18 cellular contexts compared by ENCODE assay signal in the genomic region with DNA sequence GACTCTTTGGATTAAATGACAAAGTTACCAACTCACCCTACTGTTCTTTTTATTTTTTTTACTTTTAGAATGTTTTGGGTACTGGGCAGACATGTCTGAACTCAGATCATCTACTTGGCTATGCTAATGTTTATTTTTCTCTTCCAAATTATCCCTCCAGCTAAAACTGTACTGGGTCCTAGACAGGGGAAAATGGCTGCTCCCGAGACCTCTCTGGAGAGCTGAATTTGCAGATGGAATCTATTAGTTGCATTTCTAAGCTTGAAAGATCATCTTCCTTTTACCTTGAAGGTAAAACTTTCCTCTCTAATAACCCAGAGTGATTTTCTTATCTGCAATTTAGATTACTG.
"Had no signal": no experiment of that assay in that cellular context is flagged by ENCODE, and none has a peak within 500 bp of the region (broad histone marks: within the 10 kb centered on the region; RNA-seq: fewer than 3 reads in every experiment).

No MANE protein-coding gene starts in this region.

- H3K36me3 Mint-ChIP-seq: activated naive CD8-positive, alpha-beta T cell treated with anti-CD3 and anti-CD28 coated beads for 36 hours; naive thymus-derived CD4-positive, alpha-beta T cell had no signal

- H3K4me1 Mint-ChIP-seq: activated naive CD8-positive, alpha-beta T cell treated with anti-CD3 and anti-CD28 coated beads for 36 hours; naive thymus-derived CD4-positive, alpha-beta T cell; T-helper 17 cell had no signal

- H3K4me3 ChIP-seq: lower lobe of right lung, mucosa of descending colon, skin epidermis, tibial artery, uterus had no signal

- H3K27me3 Mint-ChIP-seq: activated CD8-positive, alpha-beta T cell treated with anti-CD3 and anti-CD28 coated beads for 36 hours; activated naive CD8-positive, alpha-beta T cell treated with anti-CD3 and anti-CD28 coated beads for 36 hours; dendritic cell treated with granulocyte-macrophage colony-stimulating factor and Interleukin-4, amounts not matched to agents 40 ng/mL and 50 ng/mL, for 4 days had no signal

- H3K4me3 Mint-ChIP-seq: activated CD8-positive, alpha-beta T cell treated with anti-CD3 and anti-CD28 coated beads for 36 hours; activated naive CD8-positive, alpha-beta T cell treated with anti-CD3 and anti-CD28 coated beads for 36 hours; activated T-cell treated with anti-CD3 and anti-CD28 coated beads, Interleukin-2, amount 50 U/mL, for 72 hours; dendritic cell treated with granulocyte-macrophage colony-stimulating factor and Interleukin-4, amounts not matched to agents 40 ng/mL and 50 ng/mL, for 4 days; naive thymus-derived CD4-positive, alpha-beta T cell; T-helper 17 cell had no signal

- DNase-seq: activated CD4-positive, alpha-beta T cell treated with anti-CD3 and anti-CD28 coated beads for 4 hours; activated CD8-positive, alpha-beta T cell treated with anti-CD3 and anti-CD28 coated beads for 36 hours; activated gamma-delta T cell treated with Interleukin-2 at 50 U/mL for 16 hours; activated naive CD8-positive, alpha-beta T cell treated with anti-CD3 and anti-CD28 coated beads for 36 hours; activated T-cell treated with anti-CD3 and anti-CD28 coated beads, Interleukin-2, amount 50 U/mL, for 72 hours; brain microvascular endothelial cell; effector memory CD4-positive, alpha-beta T cell; lower lobe of right lung; mucosa of descending colon; naive thymus-derived CD4-positive, alpha-beta T cell; stimulated activated CD4-positive, alpha-beta T cell treated with anti-CD3 and anti-CD28 coated beads, Interleukin-4, amount 100 ng/mL, for 24 hours; stimulated activated naive CD4-positive, alpha-beta T cell; T-helper 17 cell; uterus; WERI-Rb-1 had no signal

- H3K9me3 ChIP-seq: lower lobe of right lung, mucosa of descending colon, tibial artery, uterus had no signal

- H3K36me3 ChIP-seq: brain microvascular endothelial cell, lower lobe of right lung, tibial artery, uterus, WERI-Rb-1 had no signal

- H3K27ac ChIP-seq: brain microvascular endothelial cell, lower lobe of right lung, tibial artery, uterus, WERI-Rb-1 had no signal

- H3K27me3 ChIP-seq: brain microvascular endothelial cell, tibial artery, uterus had no signal

- H3K27ac Mint-ChIP-seq: activated CD8-positive, alpha-beta T cell treated with anti-CD3 and anti-CD28 coated beads for 36 hours; activated naive CD8-positive, alpha-beta T cell treated with anti-CD3 and anti-CD28 coated beads for 36 hours; activated T-cell treated with anti-CD3 and anti-CD28 coated beads, Interleukin-2, amount 50 U/mL, for 72 hours; dendritic cell treated with granulocyte-macrophage colony-stimulating factor and Interleukin-4, amounts not matched to agents 40 ng/mL and 50 ng/mL, for 4 days; naive thymus-derived CD4-positive, alpha-beta T cell; T-helper 17 cell had no signal

- H3K4me1 ChIP-seq: lower lobe of right lung, tibial artery, uterus had no signal

- H3K9me3 Mint-ChIP-seq: activated CD8-positive, alpha-beta T cell treated with anti-CD3 and anti-CD28 coated beads for 36 hours; activated naive CD8-positive, alpha-beta T cell treated with anti-CD3 and anti-CD28 coated beads for 36 hours; activated T-cell treated with anti-CD3 and anti-CD28 coated beads, Interleukin-2, amount 50 U/mL, for 72 hours; dendritic cell treated with granulocyte-macrophage colony-stimulating factor and Interleukin-4, amounts not matched to agents 40 ng/mL and 50 ng/mL, for 4 days had no signal
